ENCODE assay signal across 15 cellular contexts in genomic region chr18:10353791-10354190, GRCh38.
DNase-seq lines count a peak whose midpoint lies in the region; ATAC-seq and TF ChIP-seq lines count a peak whose summit lies in the region.
"Had no signal": no experiment of that assay in that cellular context is flagged by ENCODE, and none has a peak within 500 bp of the region (broad histone marks: within the 10 kb centered on the region; RNA-seq: fewer than 3 reads in every experiment).

No MANE protein-coding gene starts in this region.

- H3K36me3 ChIP-seq in upper lobe of right lung (no peaks in the 10 kb centered on the region), HAP-1 (replicated peaks) (no peaks in the 10 kb centered on the region)
- H3K36me3 ChIP-seq: colonic mucosa, spleen had no signal

- H3K9me3 ChIP-seq in upper lobe of right lung, result no peaks in the 10 kb centered on the region
- H3K9me3 ChIP-seq in HAP-1, result no peaks in the 10 kb centered on the region
- H3K9me3 ChIP-seq: colonic mucosa had no signal

- ATAC-seq in upper lobe of right lung (peak; percentile 60), GM19328 (IDR thresholded peaks at IDR 0.05; ENCODE audit: unreplicated experiment) (no peak)
- ATAC-seq: GM12878, left colon, SK-N-SH treated with all-trans-retinoic acid at 6 μM for 48 hours had no signal

- H3K27ac ChIP-seq in upper lobe of right lung, result no peak overlapping the region
- H3K27ac ChIP-seq: 22Rv1, colonic mucosa had no signal

- in situ Hi-C loops in HAP-1 (cut with MboI; ENCODE audit: low sequenced_read_pairs), result no loop called here

- DNase-seq in NCI-H146 (lab: John Stamatoyannopoulos, UW), result peak; percentile 37
- DNase-seq in NCI-H146 treated with DMSO at 0.1 percent for 48 hours (lab: John Stamatoyannopoulos, UW; ENCODE audit: unreplicated experiment), result no peak
- peak; percentile 29 to 64 for DNase-seq in cardiac fibroblast (ENCODE audit: low read depth in 2 of 2)
- peak; percentile 43 for DNase-seq in islet precursor cell
- DNase-seq in upper lobe of right lung, result no peak
- no peak for DNase-seq in NCI-H2029 (lab: John Stamatoyannopoulos, UW)
- no peak for DNase-seq in HAP-1 (ENCODE audit: low spot score in 2 of 2)
- DNase-seq: colonic mucosa, left colon, NCI-H1436 treated with DMSO at 0.1 percent for 48 hours, spleen had no signal

- peaks cover 11% of the 10 kb centered on the region for H3K4me1 ChIP-seq in upper lobe of right lung
- H3K4me1 ChIP-seq in HAP-1, result peaks cover 15% of the 10 kb centered on the region
- H3K4me1 ChIP-seq: colonic mucosa had no signal

- H3K27me3 ChIP-seq in upper lobe of right lung (no peaks in the 10 kb centered on the region), HAP-1 (ENCODE audit: low read depth) (no peaks in the 10 kb centered on the region)
- H3K27me3 ChIP-seq: colonic mucosa, spleen had no signal

- TF ChIP-seq CTCF in cardiac fibroblast (IDR thresholded peaks at IDR 0.05; ENCODE audit: low read depth, low read length) (no peak), upper lobe of right lung (IDR thresholded peaks at IDR 0.05) (no peak)

- intact Hi-C loops in upper lobe of right lung (cut with DNase I), result no loop called here

- H3K4me3 ChIP-seq in cardiac fibroblast (replicated peaks in 1 of 2; ENCODE audit: low read depth in 2 of 2, low read length in 2 of 2) (no peak overlapping the region), upper lobe of right lung (no peak overlapping the region), HAP-1 (no peak overlapping the region)
- H3K4me3 ChIP-seq: colonic mucosa, GM12878, spleen had no signal

Comparison
In these comparisons a context has a peak if more than half of its experiments do, and no peak if none do; other contexts are left out.
1. DNase-seq: peak in NCI-H146 (single experiment), cardiac fibroblast (2 of 2) and islet precursor cell (single experiment); none in NCI-H146 treated with DMSO at 0.1 percent for 48 hours (single experiment), upper lobe of right lung (single experiment), NCI-H2029 (single experiment) and HAP-1 (0 of 2).